In genomic region chr17:42422958-42423712, GRCh38 we compare ENCODE assay signal across 8 cellular contexts. TPM values are rescaled to one million over a fixed set of nuclear protein-coding genes. Genes with fewer than 3 reads are reported as not detected.
DNase-seq lines count a peak whose midpoint lies in the region; ATAC-seq, FAIRE-seq and TF ChIP-seq lines count a peak whose summit lies in the region.

Gene CAVIN1 (minus strand): TSS chr17:42423256. CDS start chr17:42423097, 159 bp downstream.

- TF ChIP-seq CTCF in WERI-Rb-1 (IDR thresholded peaks at IDR 0.05; ENCODE audit: low read depth, low read length) (no peak), endothelial cell of umbilical vein (IDR thresholded peaks at IDR 0.05; ENCODE audit: extremely low read depth in 1 of 2, insufficient read depth in 1 of 2, low read depth in 1 of 2, low read length in 2 of 2) (no peak), lower lobe of right lung (IDR thresholded peaks at IDR 0.05) (no peak)

- H3K4me1 ChIP-seq in HUES48 (ENCODE audit: control insufficient read depth, insufficient read depth, low read length) (peaks cover 20% of the 10 kb centered on the region), endothelial cell of umbilical vein (ENCODE audit: control insufficient read depth, extremely low read depth, insufficient read depth, low read length) (peaks cover 24% of the 10 kb centered on the region), lower lobe of right lung (peaks cover 46% of the 10 kb centered on the region)

- H3K27ac ChIP-seq in HUES48 (ENCODE audit: low read depth, low read length) = peak within 1 kb of the TSS; percentile 82
- no peak within 1 kb of the TSS for H3K27ac ChIP-seq in WERI-Rb-1
- H3K27ac ChIP-seq in endothelial cell of umbilical vein (ENCODE audit: insufficient read depth, low read depth, low read length) = peak within 1 kb of the TSS; percentile 80
- H3K27ac ChIP-seq in lower lobe of right lung = peak within 1 kb of the TSS; percentile 94

- H2AFZ ChIP-seq in endothelial cell of umbilical vein (ENCODE audit: low read depth, low read length) = peak within 1 kb of the TSS; percentile 77

- no peaks in the 10 kb centered on the region for H4K20me1 ChIP-seq in endothelial cell of umbilical vein (replicated peaks; ENCODE audit: control insufficient read depth, extremely low read depth, insufficient read depth, low read length)

- TSS peak; percentile 95 for BruUV-seq in endothelial cell of umbilical vein (replicated peaks; lab: Mats Ljungman, UMichigan)

- peak; percentile 95 for FAIRE-seq in endothelial cell of umbilical vein (lab: Jason Lieb, UNC)

- H3K4me2 ChIP-seq in endothelial cell of umbilical vein (ENCODE audit: insufficient read depth, low read length) = peak within 1 kb of the TSS; percentile 75

- no peaks in the 10 kb centered on the region for H3K9me1 ChIP-seq in endothelial cell of umbilical vein (replicated peaks; ENCODE audit: control insufficient read depth, extremely low read depth, insufficient read depth, low read length)

- peak; percentile 99 for TF ChIP-seq POLR2A in endothelial cell of umbilical vein (IDR thresholded peaks at IDR 0.05; ENCODE audit: low read depth, low read length)

- peak; percentile 92 to 96 for ATAC-seq in lower lobe of right lung
- no peak for ATAC-seq in stimulated activated naive CD8-positive, alpha-beta T cell treated with anti-CD3 and anti-CD28 coated beads, Interleukin-15, Interleukin-2, amounts not matched to agents 100 U/mL and 50 U/mL, for 24 hours
- no peak for ATAC-seq in HG03571 (IDR thresholded peaks at IDR 0.05; ENCODE audit: unreplicated experiment)
- ATAC-seq in GM21786 (IDR thresholded peaks at IDR 0.05; ENCODE audit: unreplicated experiment) = no peak

- dilution Hi-C loops in endothelial cell of umbilical vein (cut with MboI; ENCODE audit: extremely low pct_ligation_motif_present, low sequenced_read_pairs) = no loop called here

- H3K79me2 ChIP-seq in endothelial cell of umbilical vein (ENCODE audit: control insufficient read depth, insufficient read depth, low read length) = peaks cover 50% of the 10 kb centered on the region

- H3K4me3 ChIP-seq in HUES48 (ENCODE audit: low read depth, low read length) = peak within 1 kb of the TSS; percentile 79
- peak within 1 kb of the TSS; percentile 60 for H3K4me3 ChIP-seq in WERI-Rb-1 (ENCODE audit: low read depth, low read length)
- peak within 1 kb of the TSS; percentile 67 to 84 (median 79) for H3K4me3 ChIP-seq in endothelial cell of umbilical vein (replicated peaks in 1 of 3; ENCODE audit: insufficient read depth in 1 of 3, low read depth in 1 of 3, low read length in 3 of 3)
- peak within 1 kb of the TSS; percentile 94 for H3K4me3 ChIP-seq in lower lobe of right lung

- CTCF ChIA-PET in endothelial cell of umbilical vein (lab: Charles Lee) = interaction anchor here (0.8 to 6.9 kb wide), 18 partner anchors 9 to 201 kb away, joined by 3 to 73 read pairs (median 5); partner anchors contain the start of gene STAT3

- H3K9me3 ChIP-seq in HUES48 (ENCODE audit: control insufficient read depth, insufficient read depth, low read length) (no peaks in the 10 kb centered on the region), WERI-Rb-1 (ENCODE audit: severe bottlenecking) (no peaks in the 10 kb centered on the region), endothelial cell of umbilical vein (replicated peaks; ENCODE audit: control insufficient read depth, insufficient read depth, low read length) (no peaks in the 10 kb centered on the region), lower lobe of right lung (no peaks in the 10 kb centered on the region)

- peak; percentile 97 for DNase-seq in DMS 273 (lab: John Stamatoyannopoulos, UW; ENCODE audit: unreplicated experiment)
- no peak for DNase-seq in WERI-Rb-1
- peak; percentile 95 for DNase-seq in endothelial cell of umbilical vein (ENCODE audit: low read depth, low spot score)
- DNase-seq in lower lobe of right lung = peak; percentile 95
- peak; percentile 45 for DNase-seq in stimulated activated naive CD8-positive, alpha-beta T cell treated with anti-CD3 and anti-CD28 coated beads, Interleukin-15, Interleukin-2, amounts not matched to agents 100 U/mL and 50 U/mL, for 24 hours

- peak within 1 kb of the TSS; percentile 59 for H3K9ac ChIP-seq in HUES48 (ENCODE audit: low read depth, low read length)
- peak within 1 kb of the TSS; percentile 86 for H3K9ac ChIP-seq in endothelial cell of umbilical vein (replicated peaks; ENCODE audit: extremely low read depth, insufficient read depth, low read length)

- H3K36me3 ChIP-seq in HUES48 (ENCODE audit: control insufficient read depth, insufficient read depth, low read length) (no peaks in the 10 kb centered on the region), WERI-Rb-1 (no peaks in the 10 kb centered on the region), endothelial cell of umbilical vein (ENCODE audit: control insufficient read depth in 2 of 2, extremely low read depth in 1 of 2, insufficient read depth in 2 of 2, low read length in 2 of 2) (no peaks in the 10 kb centered on the region), lower lobe of right lung (no peaks in the 10 kb centered on the region)

- POLR2A ChIA-PET in endothelial cell of umbilical vein (lab: Charles Lee) = interaction anchor here (0.6 to 4.8 kb wide), 15 partner anchors 8 to 457 kb away, joined by 3 to 71 read pairs (median 5); partner anchors contain the start of genes CNP, NAGLU and STAT3

- intact Hi-C loops in endothelial cell of umbilical vein (cut with micrococcal nuclease) = loop anchor here (1.0 kb wide), 3 partner anchors 16 to 96 kb away; partner anchors contain the start of gene STAT3
- intact Hi-C loops in lower lobe of right lung (cut with DNase I) = no loop called here

- peaks cover 27% of the 10 kb centered on the region for H3K27me3 ChIP-seq in HUES48 (ENCODE audit: control insufficient read depth, insufficient read depth, low read length)
- H3K27me3 ChIP-seq in WERI-Rb-1 (ENCODE audit: insufficient read depth, low read depth, severe bottlenecking) = peaks cover 26% of the 10 kb centered on the region
- H3K27me3 ChIP-seq in endothelial cell of umbilical vein (ENCODE audit: control insufficient read depth in 2 of 2, insufficient read depth in 2 of 2, low read length in 2 of 2) = no peaks in the 10 kb centered on the region
- peaks cover 19% of the 10 kb centered on the region for H3K27me3 ChIP-seq in lower lobe of right lung (ENCODE audit: low read depth)

TF ChIP-seq in endothelial cell of umbilical vein, 7 proteins besides CTCF, POLR2A, EP300 and RAD21:
- TF ChIP-seq MYC (IDR thresholded peaks at IDR 0.05; ENCODE audit: low read depth, low read length) (peak; percentile 32), JUN (IDR thresholded peaks at IDR 0.05; ENCODE audit: borderline replicate concordance, insufficient read depth, insufficient read length, low read depth) (no peak), FOS (IDR thresholded peaks at IDR 0.05; ENCODE audit: borderline replicate concordance, insufficient read depth, low read length) (peak; percentile 26), GATA2 (IDR thresholded peaks at IDR 0.05; ENCODE audit: insufficient read depth, insufficient read length, low read depth, low read length) (no peak), MAX (IDR thresholded peaks at IDR 0.05; ENCODE audit: insufficient read depth, insufficient read length) (no peak), POLR2AphosphoS5 (IDR thresholded peaks at IDR 0.05; ENCODE audit: insufficient read depth, low read depth, low read length) (peak; percentile 100), EZH2 (IDR thresholded peaks at IDR 0.05; ENCODE audit: borderline replicate concordance, low read depth, low read length, severe bottlenecking) (no peak)

RNA-seq across cellular contexts. Expression of gene CAVIN1, which starts in this region (rescaled TPM):
- total RNA-seq in endothelial cell of umbilical vein (663 and 684 TPM in 2 replicates), lower lobe of right lung (269 TPM)
- 292 and 303 TPM in 2 replicates for polyA plus RNA-seq in endothelial cell of umbilical vein
- polyA plus RNA-seq in endothelial cell of umbilical vein (2011; cell fraction: cytosol; rRNA removed) = 292 and 325 TPM in 2 replicates
- 136 and 153 TPM in 2 replicates for polyA plus RNA-seq in endothelial cell of umbilical vein (2011; cell fraction: nucleus; rRNA removed)
- 489 and 555 TPM in 2 replicates for polyA plus RNA-seq in endothelial cell of umbilical vein (2012)
- polyA minus RNA-seq in endothelial cell of umbilical vein = 263 and 271 TPM in 2 replicates
- polyA minus RNA-seq in endothelial cell of umbilical vein (2011; cell fraction: cytosol; rRNA and poly(A)+ RNA removed) = 99.5 TPM
- 60.6 and 86.5 TPM in 2 replicates for polyA minus RNA-seq in endothelial cell of umbilical vein (2011; cell fraction: nucleus; rRNA and poly(A)+ RNA removed)

Comparison
In these comparisons a context has a peak if more than half of its experiments do, and no peak if none do; other contexts are left out.
1. ATAC-seq: peak in lower lobe of right lung (2 of 2); none in stimulated activated naive CD8-positive, alpha-beta T cell treated with anti-CD3 and anti-CD28 coated beads, Interleukin-15, Interleukin-2, amounts not matched to agents 100 U/mL and 50 U/mL, for 24 hours (single experiment), HG03571 (single experiment) and GM21786 (single experiment).
2. Peak in every context shown above with its lines, with median percentiles within 50 percentile points of each other: H3K4me3 ChIP-seq.